In genomic region chr17:8740486-8740885, GRCh38 we compare ENCODE assay signal across 10 cellular contexts. TPM values are rescaled to one million over a fixed set of nuclear protein-coding genes. Genes with fewer than 3 reads are reported as not detected.
DNase-seq lines count a peak whose midpoint lies in the region; FAIRE-seq and TF ChIP-seq lines count a peak whose summit lies in the region.
"Had no signal": no experiment of that assay in that cellular context is flagged by ENCODE, and none has a peak within 500 bp of the region (broad histone marks: within the 10 kb centered on the region; RNA-seq: fewer than 3 reads in every experiment).

No MANE protein-coding gene starts in this region.

- FAIRE-seq in HTR-8/SVneo (lab: Jason Lieb, UNC) = no peak

- H3K27me3 Mint-ChIP-seq in chondrocyte (ENCODE audit: low read depth) = peaks cover 7% of the 10 kb centered on the region

- H3K27ac Mint-ChIP-seq in chondrocyte (ENCODE audit: unreplicated experiment) = no peak overlapping the region

- H3K9me3 Mint-ChIP-seq in chondrocyte (ENCODE audit: low read depth) = no peaks in the 10 kb centered on the region

- TF ChIP-seq CTCF in GM13977 (IDR thresholded peaks at IDR 0.05; ENCODE audit: extremely low read depth, insufficient read depth, missing control alignments) (no peak), chondrocyte (IDR thresholded peaks at IDR 0.05) (peak; percentile 17)

- no peaks in the 10 kb centered on the region for H3K36me3 Mint-ChIP-seq in chondrocyte (ENCODE audit: low read depth)

- H3K4me1 Mint-ChIP-seq in chondrocyte (ENCODE audit: low read depth) = peaks cover 9% of the 10 kb centered on the region

- H3K4me3 Mint-ChIP-seq in chondrocyte (ENCODE audit: unreplicated experiment) = no peak overlapping the region

- in situ Hi-C loops in GM13977 (cut with MboI; ENCODE audit: low pct_unique_long_range_greater_than_20kb, low sequenced_read_pairs, unreplicated experiment) = no loop called here
- in situ Hi-C loops in G401 (cut with HindIII; ENCODE audit: low sequenced_read_pairs) = no loop called here

- DNase-seq in GM13977 (ENCODE audit: low spot score) = peak; percentile 37
- DNase-seq in activated CD4-positive, CD25-positive, alpha-beta regulatory T cell treated with anti-CD3 and anti-CD28 coated beads, Interleukin-2, amount 50 U/mL, for 72 hours = peak; percentile 34
- no peak for DNase-seq in chondrocyte (ENCODE audit: low spot score)
- DNase-seq in stimulated activated CD8-positive, alpha-beta memory T cell treated with anti-CD3 and anti-CD28 coated beads, Interleukin-12 subunit alpha, Interleukin-12 subunit beta, amount 100 ng/mL, for 1 hour (ENCODE audit: low read depth) = peak; percentile 40
- DNase-seq in NCI-H345 treated with DMSO at 0.1 percent for 48 hours (lab: John Stamatoyannopoulos, UW; ENCODE audit: unreplicated experiment) = no peak
- DNase-seq in HTR-8/SVneo (ENCODE audit: insufficient read length, low spot score) = no peak
- DNase-seq in G401 (ENCODE audit: low spot score) = no peak
- no peak for DNase-seq in DMS53 (lab: John Stamatoyannopoulos, UW)
- DNase-seq: foreskin fibroblast, NCI-H510A treated with DMSO at 0.1 percent for 48 hours had no signal

RNA-seq across cellular contexts. Expression of gene CCDC42, which starts 4.2 kb away (rescaled TPM):
- not detected in 3 replicates for total RNA-seq in chondrocyte
- total RNA-seq in G401 (2014; rRNA removed; shearing (Covaris generic)) = not detected in 2 replicates

RNA-seq across cellular contexts. Expression of gene SPDYE4, which starts 17.9 kb away (rescaled TPM):
- total RNA-seq in chondrocyte = not detected in 3 replicates
- total RNA-seq in G401 (2014; rRNA removed; shearing (Covaris generic)) = not detected in 2 replicates

RNA-seq across cellular contexts. Expression of gene MFSD6L, which starts 58.7 kb away (rescaled TPM):
- not detected in 3 replicates for total RNA-seq in chondrocyte
- not detected in 2 replicates for total RNA-seq in G401 (2014; rRNA removed; shearing (Covaris generic))

Comparison
In these comparisons a context has a peak if more than half of its experiments do, and no peak if none do; other contexts are left out.
1. DNase-seq: peak in GM13977 (single experiment), activated CD4-positive, CD25-positive, alpha-beta regulatory T cell treated with anti-CD3 and anti-CD28 coated beads, Interleukin-2, amount 50 U/mL, for 72 hours (single experiment) and stimulated activated CD8-positive, alpha-beta memory T cell treated with anti-CD3 and anti-CD28 coated beads, Interleukin-12 subunit alpha, Interleukin-12 subunit beta, amount 100 ng/mL, for 1 hour (single experiment); none in chondrocyte (single experiment), NCI-H345 treated with DMSO at 0.1 percent for 48 hours (single experiment), HTR-8/SVneo (single experiment), G401 (single experiment) and DMS53 (single experiment).